In the genomic region with DNA sequence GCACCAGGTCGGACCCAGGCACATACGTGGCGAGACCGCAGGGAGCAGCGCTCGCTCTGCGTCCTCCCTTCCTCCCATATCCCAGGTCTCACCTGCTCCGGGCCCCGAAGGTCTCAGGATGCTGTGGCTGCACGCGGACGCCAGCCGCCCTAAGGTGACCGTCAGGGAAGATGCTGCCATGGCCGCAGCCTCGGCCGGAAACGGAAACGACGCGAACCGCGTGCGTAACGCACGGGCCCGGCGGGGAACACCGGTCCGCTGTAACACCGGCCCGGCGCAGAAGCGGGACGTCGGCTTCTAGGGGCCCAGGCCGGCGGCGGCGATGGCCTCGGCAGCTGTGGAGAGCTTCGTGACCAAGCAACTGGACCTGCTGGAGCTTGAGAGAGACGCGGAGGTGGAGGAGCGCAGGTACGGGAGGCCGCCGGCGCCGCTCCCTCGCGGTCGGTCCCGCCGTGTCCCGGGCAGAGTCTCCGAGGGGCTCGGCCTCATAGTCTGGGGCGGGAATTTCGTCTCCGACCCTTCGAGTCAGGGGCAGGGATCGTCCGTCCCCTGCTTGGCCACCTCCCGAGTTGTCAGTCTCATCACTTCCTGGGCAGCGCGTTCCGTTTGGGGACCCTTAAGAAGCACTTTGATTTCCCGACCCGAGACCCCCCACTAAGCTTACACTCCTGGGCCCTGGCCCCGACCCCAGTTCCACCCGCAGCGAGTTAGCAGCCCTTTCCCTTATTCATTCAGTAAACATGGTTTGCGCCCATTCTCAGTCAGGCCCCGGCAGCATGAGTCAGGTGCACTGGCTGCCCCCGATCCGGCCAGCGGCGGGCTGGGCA, we compare ENCODE assay signal across 1 cellular context.
TF ChIP-seq lines count a peak whose summit lies in the region.

A gene (plus strand): TSS at position 261 of the 827 bp plus-strand sequence. CDS start 62 bp downstream, at position 323.
A gene (minus strand): TSS at position 202 of the 827 bp plus-strand sequence. CDS start 22 bp downstream, at position 180.

TF ChIP-seq in HepG2, 621 proteins besides CTCF, POLR2A, EP300 and RAD21 (continued from another document and continues in another):
- TF ChIP-seq, protein P1, sequence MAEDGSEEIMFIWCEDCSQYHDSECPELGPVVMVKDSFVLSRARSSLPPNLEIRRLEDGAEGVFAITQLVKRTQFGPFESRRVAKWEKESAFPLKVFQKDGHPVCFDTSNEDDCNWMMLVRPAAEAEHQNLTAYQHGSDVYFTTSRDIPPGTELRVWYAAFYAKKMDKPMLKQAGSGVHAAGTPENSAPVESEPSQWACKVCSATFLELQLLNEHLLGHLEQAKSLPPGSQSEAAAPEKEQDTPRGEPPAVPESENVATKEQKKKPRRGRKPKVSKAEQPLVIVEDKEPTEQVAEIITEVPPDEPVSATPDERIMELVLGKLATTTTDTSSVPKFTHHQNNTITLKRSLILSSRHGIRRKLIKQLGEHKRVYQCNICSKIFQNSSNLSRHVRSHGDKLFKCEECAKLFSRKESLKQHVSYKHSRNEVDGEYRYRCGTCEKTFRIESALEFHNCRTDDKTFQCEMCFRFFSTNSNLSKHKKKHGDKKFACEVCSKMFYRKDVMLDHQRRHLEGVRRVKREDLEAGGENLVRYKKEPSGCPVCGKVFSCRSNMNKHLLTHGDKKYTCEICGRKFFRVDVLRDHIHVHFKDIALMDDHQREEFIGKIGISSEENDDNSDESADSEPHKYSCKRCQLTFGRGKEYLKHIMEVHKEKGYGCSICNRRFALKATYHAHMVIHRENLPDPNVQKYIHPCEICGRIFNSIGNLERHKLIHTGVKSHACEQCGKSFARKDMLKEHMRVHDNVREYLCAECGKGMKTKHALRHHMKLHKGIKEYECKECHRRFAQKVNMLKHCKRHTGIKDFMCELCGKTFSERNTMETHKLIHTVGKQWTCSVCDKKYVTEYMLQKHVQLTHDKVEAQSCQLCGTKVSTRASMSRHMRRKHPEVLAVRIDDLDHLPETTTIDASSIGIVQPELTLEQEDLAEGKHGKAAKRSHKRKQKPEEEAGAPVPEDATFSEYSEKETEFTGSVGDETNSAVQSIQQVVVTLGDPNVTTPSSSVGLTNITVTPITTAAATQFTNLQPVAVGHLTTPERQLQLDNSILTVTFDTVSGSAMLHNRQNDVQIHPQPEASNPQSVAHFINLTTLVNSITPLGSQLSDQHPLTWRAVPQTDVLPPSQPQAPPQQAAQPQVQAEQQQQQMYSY (CRISPR knock-in tag; IDR thresholded peaks at IDR 0.05) = peak; percentile 41; the same call in 1 of the 2 replicates
- TF ChIP-seq ZNF317 (CRISPR knock-in tag; IDR thresholded peaks at IDR 0.05) (peak; percentile 71; the same call in 1 of the 2 replicates), ATAD3A (CRISPR knock-in tag; IDR thresholded peaks at IDR 0.05) (no peak), HNF4A (CRISPR knock-in tag; IDR thresholded peaks at IDR 0.05) (peak; percentile 48; the same call in 1 of the 2 replicates), ZNF747 (CRISPR knock-in tag; IDR thresholded peaks at IDR 0.05; ENCODE audit: borderline replicate concordance) (peak; percentile 73; the same call in 1 of the 2 replicates), RBAK (CRISPR knock-in tag; IDR thresholded peaks at IDR 0.05) (no peak; the same call in 1 of the 2 replicates), ZSCAN30 (CRISPR knock-in tag; IDR thresholded peaks at IDR 0.05) (no peak), LCORL (IDR thresholded peaks at IDR 0.05) (no peak), LCORL (CRISPR knock-in tag; IDR thresholded peaks at IDR 0.05) (peak; percentile 81), GABPA (IDR thresholded peaks at IDR 0.05; ENCODE audit: low read depth, low read length) (peak; percentile 100), GABPA (CRISPR knock-in tag; IDR thresholded peaks at IDR 0.05; ENCODE audit: low read depth) (peak; percentile 99), ZNF672 (CRISPR knock-in tag; IDR thresholded peaks at IDR 0.05) (no peak), ZNF773 (CRISPR knock-in tag; IDR thresholded peaks at IDR 0.05; ENCODE audit: borderline replicate concordance) (peak; percentile 90; the same call in 1 of the 2 replicates), ZNF337 (CRISPR knock-in tag; IDR thresholded peaks at IDR 0.05; ENCODE audit: borderline replicate concordance, low read depth) (peak; percentile 86; the same call in 1 of the 2 replicates), ZNF615 (CRISPR knock-in tag; IDR thresholded peaks at IDR 0.05; ENCODE audit: borderline replicate concordance) (no peak; the same call in 1 of the 2 replicates), PRPF4 (IDR thresholded peaks at IDR 0.05; ENCODE audit: low read depth, low read length, poor library complexity, severe bottlenecking) (no peak), ZNF251 (CRISPR knock-in tag; IDR thresholded peaks at IDR 0.05) (no peak), CHCHD3 (CRISPR knock-in tag; IDR thresholded peaks at IDR 0.05) (no peak), TSC22D2 (CRISPR knock-in tag; IDR thresholded peaks at IDR 0.05; ENCODE audit: borderline replicate concordance) (0 out of 2 replicates have a peak, but pooled peaks have one; percentile 72), ZNF737 (CRISPR knock-in tag; IDR thresholded peaks at IDR 0.05; ENCODE audit: borderline replicate concordance) (peak; percentile 44; the same call in 1 of the 2 replicates)
- TF ChIP-seq, protein P2, sequence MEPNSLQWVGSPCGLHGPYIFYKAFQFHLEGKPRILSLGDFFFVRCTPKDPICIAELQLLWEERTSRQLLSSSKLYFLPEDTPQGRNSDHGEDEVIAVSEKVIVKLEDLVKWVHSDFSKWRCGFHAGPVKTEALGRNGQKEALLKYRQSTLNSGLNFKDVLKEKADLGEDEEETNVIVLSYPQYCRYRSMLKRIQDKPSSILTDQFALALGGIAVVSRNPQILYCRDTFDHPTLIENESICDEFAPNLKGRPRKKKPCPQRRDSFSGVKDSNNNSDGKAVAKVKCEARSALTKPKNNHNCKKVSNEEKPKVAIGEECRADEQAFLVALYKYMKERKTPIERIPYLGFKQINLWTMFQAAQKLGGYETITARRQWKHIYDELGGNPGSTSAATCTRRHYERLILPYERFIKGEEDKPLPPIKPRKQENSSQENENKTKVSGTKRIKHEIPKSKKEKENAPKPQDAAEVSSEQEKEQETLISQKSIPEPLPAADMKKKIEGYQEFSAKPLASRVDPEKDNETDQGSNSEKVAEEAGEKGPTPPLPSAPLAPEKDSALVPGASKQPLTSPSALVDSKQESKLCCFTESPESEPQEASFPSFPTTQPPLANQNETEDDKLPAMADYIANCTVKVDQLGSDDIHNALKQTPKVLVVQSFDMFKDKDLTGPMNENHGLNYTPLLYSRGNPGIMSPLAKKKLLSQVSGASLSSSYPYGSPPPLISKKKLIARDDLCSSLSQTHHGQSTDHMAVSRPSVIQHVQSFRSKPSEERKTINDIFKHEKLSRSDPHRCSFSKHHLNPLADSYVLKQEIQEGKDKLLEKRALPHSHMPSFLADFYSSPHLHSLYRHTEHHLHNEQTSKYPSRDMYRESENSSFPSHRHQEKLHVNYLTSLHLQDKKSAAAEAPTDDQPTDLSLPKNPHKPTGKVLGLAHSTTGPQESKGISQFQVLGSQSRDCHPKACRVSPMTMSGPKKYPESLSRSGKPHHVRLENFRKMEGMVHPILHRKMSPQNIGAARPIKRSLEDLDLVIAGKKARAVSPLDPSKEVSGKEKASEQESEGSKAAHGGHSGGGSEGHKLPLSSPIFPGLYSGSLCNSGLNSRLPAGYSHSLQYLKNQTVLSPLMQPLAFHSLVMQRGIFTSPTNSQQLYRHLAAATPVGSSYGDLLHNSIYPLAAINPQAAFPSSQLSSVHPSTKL (CRISPR knock-in tag; IDR thresholded peaks at IDR 0.05) = peak; percentile 55; the same call in 1 of the 2 replicates
- TF ChIP-seq, protein P3, sequence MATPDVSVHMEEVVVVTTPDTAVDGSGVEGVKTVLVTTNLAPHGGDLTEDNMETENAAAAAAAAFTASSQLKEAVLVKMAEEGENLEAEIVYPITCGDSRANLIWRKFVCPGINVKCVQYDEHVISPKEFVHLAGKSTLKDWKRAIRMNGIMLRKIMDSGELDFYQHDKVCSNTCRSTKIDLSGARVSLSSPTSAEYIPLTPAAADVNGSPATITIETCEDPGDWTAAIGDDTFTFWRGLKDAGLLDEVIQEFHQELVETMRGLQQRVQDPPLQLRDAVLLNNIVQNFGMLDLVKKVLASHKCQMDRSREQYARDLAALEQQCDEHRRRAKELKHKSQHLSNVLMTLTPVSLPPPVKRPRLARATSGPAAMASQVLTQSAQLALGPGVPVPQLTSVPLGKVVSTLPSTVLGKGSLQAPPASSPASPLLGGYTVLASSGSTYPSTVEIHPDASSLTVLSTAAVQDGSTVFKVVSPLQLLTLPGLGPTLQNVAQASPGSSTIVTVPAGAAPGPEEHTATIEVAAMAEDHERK (CRISPR knock-in tag; IDR thresholded peaks at IDR 0.05; ENCODE audit: low read depth) = peak; percentile 80; the same call in 1 of the 2 replicates
- TF ChIP-seq, protein P4, sequence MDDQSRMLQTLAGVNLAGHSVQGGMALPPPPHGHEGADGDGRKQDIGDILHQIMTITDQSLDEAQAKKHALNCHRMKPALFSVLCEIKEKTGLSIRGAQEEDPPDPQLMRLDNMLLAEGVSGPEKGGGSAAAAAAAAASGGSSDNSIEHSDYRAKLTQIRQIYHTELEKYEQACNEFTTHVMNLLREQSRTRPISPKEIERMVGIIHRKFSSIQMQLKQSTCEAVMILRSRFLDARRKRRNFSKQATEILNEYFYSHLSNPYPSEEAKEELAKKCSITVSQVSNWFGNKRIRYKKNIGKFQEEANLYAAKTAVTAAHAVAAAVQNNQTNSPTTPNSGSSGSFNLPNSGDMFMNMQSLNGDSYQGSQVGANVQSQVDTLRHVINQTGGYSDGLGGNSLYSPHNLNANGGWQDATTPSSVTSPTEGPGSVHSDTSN (CRISPR knock-in tag; IDR thresholded peaks at IDR 0.05; ENCODE audit: borderline replicate concordance) = no peak
- TF ChIP-seq, protein P5, sequence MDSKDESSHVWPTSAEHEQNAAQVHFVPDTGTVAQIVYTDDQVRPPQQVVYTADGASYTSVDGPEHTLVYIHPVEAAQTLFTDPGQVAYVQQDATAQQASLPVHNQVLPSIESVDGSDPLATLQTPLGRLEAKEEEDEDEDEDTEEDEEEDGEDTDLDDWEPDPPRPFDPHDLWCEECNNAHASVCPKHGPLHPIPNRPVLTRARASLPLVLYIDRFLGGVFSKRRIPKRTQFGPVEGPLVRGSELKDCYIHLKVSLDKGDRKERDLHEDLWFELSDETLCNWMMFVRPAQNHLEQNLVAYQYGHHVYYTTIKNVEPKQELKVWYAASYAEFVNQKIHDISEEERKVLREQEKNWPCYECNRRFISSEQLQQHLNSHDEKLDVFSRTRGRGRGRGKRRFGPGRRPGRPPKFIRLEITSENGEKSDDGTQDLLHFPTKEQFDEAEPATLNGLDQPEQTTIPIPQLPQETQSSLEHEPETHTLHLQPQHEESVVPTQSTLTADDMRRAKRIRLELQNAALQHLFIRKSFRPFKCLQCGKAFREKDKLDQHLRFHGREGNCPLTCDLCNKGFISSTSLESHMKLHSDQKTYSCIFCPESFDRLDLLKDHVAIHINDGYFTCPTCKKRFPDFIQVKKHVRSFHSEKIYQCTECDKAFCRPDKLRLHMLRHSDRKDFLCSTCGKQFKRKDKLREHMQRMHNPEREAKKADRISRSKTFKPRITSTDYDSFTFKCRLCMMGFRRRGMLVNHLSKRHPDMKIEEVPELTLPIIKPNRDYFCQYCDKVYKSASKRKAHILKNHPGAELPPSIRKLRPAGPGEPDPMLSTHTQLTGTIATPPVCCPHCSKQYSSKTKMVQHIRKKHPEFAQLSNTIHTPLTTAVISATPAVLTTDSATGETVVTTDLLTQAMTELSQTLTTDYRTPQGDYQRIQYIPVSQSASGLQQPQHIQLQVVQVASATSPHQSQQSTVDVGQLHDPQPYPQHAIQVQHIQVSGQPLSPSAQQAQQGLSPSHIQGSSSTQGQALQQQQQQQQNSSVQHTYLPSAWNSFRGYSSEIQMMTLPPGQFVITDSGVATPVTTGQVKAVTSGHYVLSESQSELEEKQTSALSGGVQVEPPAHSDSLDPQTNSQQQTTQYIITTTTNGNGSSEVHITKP (CRISPR knock-in tag; IDR thresholded peaks at IDR 0.05; ENCODE audit: low read depth) = peak; percentile 66; the same call in 1 of the 2 replicates
- TF ChIP-seq, protein P6, sequence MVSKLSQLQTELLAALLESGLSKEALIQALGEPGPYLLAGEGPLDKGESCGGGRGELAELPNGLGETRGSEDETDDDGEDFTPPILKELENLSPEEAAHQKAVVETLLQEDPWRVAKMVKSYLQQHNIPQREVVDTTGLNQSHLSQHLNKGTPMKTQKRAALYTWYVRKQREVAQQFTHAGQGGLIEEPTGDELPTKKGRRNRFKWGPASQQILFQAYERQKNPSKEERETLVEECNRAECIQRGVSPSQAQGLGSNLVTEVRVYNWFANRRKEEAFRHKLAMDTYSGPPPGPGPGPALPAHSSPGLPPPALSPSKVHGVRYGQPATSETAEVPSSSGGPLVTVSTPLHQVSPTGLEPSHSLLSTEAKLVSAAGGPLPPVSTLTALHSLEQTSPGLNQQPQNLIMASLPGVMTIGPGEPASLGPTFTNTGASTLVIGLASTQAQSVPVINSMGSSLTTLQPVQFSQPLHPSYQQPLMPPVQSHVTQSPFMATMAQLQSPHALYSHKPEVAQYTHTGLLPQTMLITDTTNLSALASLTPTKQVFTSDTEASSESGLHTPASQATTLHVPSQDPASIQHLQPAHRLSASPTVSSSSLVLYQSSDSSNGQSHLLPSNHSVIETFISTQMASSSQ (IDR thresholded peaks at IDR 0.05; ENCODE audit: low read depth) = no peak
- TF ChIP-seq, protein P6 (CRISPR knock-in tag; IDR thresholded peaks at IDR 0.05; ENCODE audit: borderline replicate concordance) = peak; percentile 75
- TF ChIP-seq, protein P7, sequence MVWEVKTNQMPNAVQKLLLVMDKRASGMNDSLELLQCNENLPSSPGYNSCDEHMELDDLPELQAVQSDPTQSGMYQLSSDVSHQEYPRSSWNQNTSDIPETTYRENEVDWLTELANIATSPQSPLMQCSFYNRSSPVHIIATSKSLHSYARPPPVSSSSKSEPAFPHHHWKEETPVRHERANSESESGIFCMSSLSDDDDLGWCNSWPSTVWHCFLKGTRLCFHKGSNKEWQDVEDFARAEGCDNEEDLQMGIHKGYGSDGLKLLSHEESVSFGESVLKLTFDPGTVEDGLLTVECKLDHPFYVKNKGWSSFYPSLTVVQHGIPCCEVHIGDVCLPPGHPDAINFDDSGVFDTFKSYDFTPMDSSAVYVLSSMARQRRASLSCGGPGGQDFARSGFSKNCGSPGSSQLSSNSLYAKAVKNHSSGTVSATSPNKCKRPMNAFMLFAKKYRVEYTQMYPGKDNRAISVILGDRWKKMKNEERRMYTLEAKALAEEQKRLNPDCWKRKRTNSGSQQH (CRISPR knock-in tag; IDR thresholded peaks at IDR 0.05; ENCODE audit: low read depth) = peak; percentile 95
